In the genomic region with DNA sequence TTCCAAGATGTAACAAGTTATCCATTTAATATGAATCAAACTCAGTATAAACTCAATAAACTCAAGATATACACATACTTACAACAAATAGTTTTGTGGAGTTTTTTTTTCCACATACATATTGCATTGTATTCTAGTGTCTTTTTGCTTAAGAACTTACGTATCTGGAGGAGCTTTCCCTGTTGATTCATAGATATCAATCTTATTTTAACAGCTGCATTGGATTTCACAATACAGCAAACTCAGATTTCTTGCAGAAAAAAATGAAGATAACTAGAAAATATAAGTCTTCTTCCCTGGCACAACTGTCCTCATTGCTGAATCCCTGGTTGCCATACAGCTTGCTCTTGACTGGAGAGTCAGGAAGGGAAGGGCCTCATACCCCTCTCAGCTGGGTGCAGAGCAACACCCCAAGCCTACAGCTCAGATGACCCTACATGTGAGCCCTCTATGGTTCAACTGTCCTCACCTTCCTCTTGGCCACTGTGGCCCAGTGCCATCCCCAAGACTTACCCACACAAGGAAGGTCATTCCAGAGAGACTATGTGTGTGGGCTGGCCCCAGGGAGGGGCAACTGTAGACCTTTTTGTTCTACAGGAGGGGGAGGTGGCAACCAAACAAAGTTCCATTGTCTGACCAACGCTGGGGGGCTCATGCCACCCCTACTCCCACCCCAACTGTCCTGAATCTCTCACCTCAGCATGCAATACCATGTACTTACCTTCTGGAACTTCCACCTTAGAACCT, we compare ENCODE assay signal across 22 cellular contexts. TPM values are rescaled to one million over a fixed set of nuclear protein-coding genes. Genes with fewer than 3 reads are reported as not detected.
A peak's percentile ranks its signal among the peaks of the same experiment; 100 is the strongest.
DNase-seq lines count a peak whose midpoint lies in the region; ATAC-seq and TF ChIP-seq lines count a peak whose summit lies in the region.
"Had no signal": no experiment of that assay in that cellular context is flagged by ENCODE, and none has a peak within 500 bp of the region (broad histone marks: within the 10 kb centered on the region; RNA-seq: fewer than 3 reads in every experiment).

No MANE protein-coding gene starts in this region.

- no peak overlapping the region for H3K4me3 Mint-ChIP-seq in CD8-positive, alpha-beta T cell
- no peak overlapping the region for H3K4me3 Mint-ChIP-seq in endodermal cell
- peak overlapping the region; percentile 58 for H3K4me3 Mint-ChIP-seq in neural crest cell
- H3K4me3 Mint-ChIP-seq: mesothelial cell of epicardium had no signal

- no peaks in the 10 kb centered on the region for H3K36me3 ChIP-seq in CD8-positive, alpha-beta T cell (ENCODE audit: insufficient read depth, low read length)
- no peaks in the 10 kb centered on the region for H3K36me3 ChIP-seq in OCI-LY7 (ENCODE audit: insufficient read depth, low read length)
- H3K36me3 ChIP-seq in endodermal cell (ENCODE audit: control insufficient read depth, insufficient read depth, low read length), result no peaks in the 10 kb centered on the region
- H3K36me3 ChIP-seq in gastrocnemius medialis, result no peaks in the 10 kb centered on the region
- H3K36me3 ChIP-seq: pancreas, Peyer's patch, upper lobe of right lung had no signal

- no peak overlapping the region for H3K4me2 ChIP-seq in OCI-LY7 (ENCODE audit: low read length)
- H3K4me2 ChIP-seq: smooth muscle cell had no signal

- no peaks in the 10 kb centered on the region for H3K27me3 ChIP-seq in CD8-positive, alpha-beta T cell (ENCODE audit: insufficient read depth, low read length)
- H3K27me3 ChIP-seq in endodermal cell (ENCODE audit: control insufficient read depth, insufficient read depth, low read length, poor library complexity, severe bottlenecking), result no peaks in the 10 kb centered on the region
- peaks cover 0 to 12% (median 3%) of the 10 kb centered on the region in 3 donors for H3K27me3 ChIP-seq in gastrocnemius medialis
- H3K27me3 ChIP-seq: pancreas, Peyer's patch, upper lobe of right lung had no signal

- no peak overlapping the region for H3K9ac ChIP-seq in endodermal cell (ENCODE audit: extremely low read depth, low read length, poor library complexity, severe bottlenecking)

- CTCF ChIA-PET in CD8-positive, alpha-beta T cell (lab: Charles Lee), result interaction anchor here (0.5 to 0.6 kb wide), 2 partner anchors 82 to 252 kb away, joined by 3 to 4 read pairs; a partner anchor contains a TSS
- CTCF ChIA-PET in OCI-LY7 (lab: Charles Lee; ENCODE audit: unreplicated experiment), result interaction anchor here (0.5 kb wide), 1 partner anchor 131 kb away, joined by 15 read pairs; no protein-coding TSS in a partner anchor

- no peaks in the 10 kb centered on the region for H3K9me2 ChIP-seq in OCI-LY7 (ENCODE audit: insufficient read depth, low read length)

- H3K4me3 ChIP-seq in CD8-positive, alpha-beta T cell (ENCODE audit: low read depth, low read length), result no peak overlapping the region
- H3K4me3 ChIP-seq in OCI-LY7 (ENCODE audit: low read depth, low read length, poor library complexity, severe bottlenecking), result no peak overlapping the region
- no peak overlapping the region for H3K4me3 ChIP-seq in endodermal cell (ENCODE audit: low read length)
- no peak overlapping the region for H3K4me3 ChIP-seq in gastrocnemius medialis
- H3K4me3 ChIP-seq: coronary artery, pancreas, Peyer's patch, smooth muscle cell, upper lobe of right lung had no signal

- no TSS peak for BruUV-seq in OCI-LY7 (replicated peaks; lab: Mats Ljungman, UMichigan)

- peaks cover 18% of the 10 kb centered on the region; the same call in 1 of the 2 replicates for H3K79me2 ChIP-seq in OCI-LY7 (ENCODE audit: insufficient read depth, low read depth, low read length)

- 56 to 65% methylated on average over 1 to 2 of the region's 2 CpGs for WGBS in endodermal cell (ENCODE audit: insufficient coverage in 1 of 2, insufficient read length in 1 of 2), 2 experiments

- DNase-seq in CD8-positive, alpha-beta T cell, result no peak
- no peak for DNase-seq in OCI-LY7 (ENCODE audit: low spot score)
- DNase-seq in endodermal cell, result no peak
- no peak for DNase-seq in neural crest cell (ENCODE audit: low read depth, low spot score)
- DNase-seq in NCI-H82 treated with DMSO at 0.1 percent for 48 hours (lab: John Stamatoyannopoulos, UW; ENCODE audit: unreplicated experiment), result no peak
- no peak for DNase-seq in gastrocnemius medialis
- DNase-seq in retina, result no peak
- DNase-seq: activated CD4-positive, alpha-beta T cell treated with anti-CD3 and anti-CD28 coated beads, Interleukin-2, amount 50 U/mL, for 48 hours; DMS79 treated with DMSO at 0.1 percent for 48 hours; kidney glomerular epithelial cell; NCI-H2107; NCI-H748 treated with DMSO at 0.1 percent for 48 hours; upper lobe of right lung had no signal

- in situ Hi-C loops in gastrocnemius medialis (cut with MboI; ENCODE audit: low sequenced_read_pairs in 4 of 4), result no loop called here

- peaks cover 40% of the 10 kb centered on the region for H3K4me1 Mint-ChIP-seq in CD8-positive, alpha-beta T cell (ENCODE audit: low read depth)
- H3K4me1 Mint-ChIP-seq in endodermal cell (peaks cover 23% of the 10 kb centered on the region), neural crest cell (peaks cover 70% of the 10 kb centered on the region)

- no peaks in the 10 kb centered on the region for H3K9me3 ChIP-seq in CD8-positive, alpha-beta T cell (ENCODE audit: low read length)
- no peaks in the 10 kb centered on the region for H3K9me3 ChIP-seq in OCI-LY7 (ENCODE audit: low read length)
- H3K9me3 ChIP-seq in endodermal cell (ENCODE audit: control insufficient read depth, low read length), result no peaks in the 10 kb centered on the region
- H3K9me3 ChIP-seq in gastrocnemius medialis, result no peaks in the 10 kb centered on the region
- H3K9me3 ChIP-seq: pancreas, Peyer's patch, upper lobe of right lung had no signal

- intact Hi-C loops in CD8-positive, alpha-beta T cell (cut with DNase I, micrococcal nuclease), result loop anchor here (2.0 to 5.0 kb wide), 3 partner anchors 17 to 176 kb away; a partner anchor contains a TSS
- intact Hi-C loops in OCI-LY7 (cut with micrococcal nuclease; ENCODE audit: unreplicated experiment) (loop anchor here (2.0 to 5.0 kb wide), 2 partner anchors 74 to 81 kb away; a partner anchor contains a TSS), gastrocnemius medialis (cut with DNase I; ENCODE audit: low total_unique reads) (no loop called here)

- H3K9me3 Mint-ChIP-seq in CD8-positive, alpha-beta T cell, result no peaks in the 10 kb centered on the region
- H3K9me3 Mint-ChIP-seq in endodermal cell (no peaks in the 10 kb centered on the region), neural crest cell (peaks cover 3% of the 10 kb centered on the region)
- H3K9me3 Mint-ChIP-seq: mesothelial cell of epicardium had no signal

- peaks cover 4% of the 10 kb centered on the region for H3K36me3 Mint-ChIP-seq in CD8-positive, alpha-beta T cell
- H3K36me3 Mint-ChIP-seq in endodermal cell (ENCODE audit: low read depth), result no peaks in the 10 kb centered on the region
- H3K36me3 Mint-ChIP-seq in neural crest cell (ENCODE audit: low read depth), result peaks cover 3% of the 10 kb centered on the region
- H3K36me3 Mint-ChIP-seq: mesothelial cell of epicardium had no signal

- no peak for TF ChIP-seq CTCF in CD8-positive, alpha-beta T cell (IDR thresholded peaks at IDR 0.05)
- TF ChIP-seq CTCF in OCI-LY7 (conservative IDR thresholded peaks at IDR 0.05; ENCODE audit: low read length) (no peak), endodermal cell (conservative IDR thresholded peaks at IDR 0.05) (no peak), neural crest cell (conservative IDR thresholded peaks at IDR 0.05) (no peak), gastrocnemius medialis (IDR thresholded peaks at IDR 0.05 in 4 of 5, conservative IDR thresholded peaks at IDR 0.05 in 1 of 5) (no peak)

- H3K27ac Mint-ChIP-seq in CD8-positive, alpha-beta T cell, result peak overlapping the region; percentile 58
- peak overlapping the region; percentile 46 for H3K27ac Mint-ChIP-seq in endodermal cell
- H3K27ac Mint-ChIP-seq in neural crest cell (ENCODE audit: unreplicated experiment), result peak overlapping the region; percentile 8
- H3K27ac Mint-ChIP-seq: mesothelial cell of epicardium had no signal

- no peak for ATAC-seq in CD8-positive, alpha-beta T cell
- no peak for ATAC-seq in gastrocnemius medialis
- ATAC-seq in HG03460 (IDR thresholded peaks at IDR 0.05; ENCODE audit: unreplicated experiment), result no peak
- ATAC-seq: SK-N-SH treated with all-trans-retinoic acid at 6 μM for 48 hours, upper lobe of right lung had no signal

- peaks cover 31% of the 10 kb centered on the region for H3K4me1 ChIP-seq in CD8-positive, alpha-beta T cell (ENCODE audit: insufficient read depth, low read length)
- H3K4me1 ChIP-seq in OCI-LY7 (ENCODE audit: insufficient read depth, low read length, poor library complexity, severe bottlenecking), result peaks cover 28% of the 10 kb centered on the region
- no peaks in the 10 kb centered on the region for H3K4me1 ChIP-seq in endodermal cell (ENCODE audit: control insufficient read depth, insufficient read depth, low read length)
- no peaks in the 10 kb centered on the region for H3K4me1 ChIP-seq in gastrocnemius medialis

- TF ChIP-seq POLR2A in gastrocnemius medialis (IDR thresholded peaks at IDR 0.05), result no peak

- H2AFZ ChIP-seq in OCI-LY7 (ENCODE audit: low read length), result peak overlapping the region; percentile 15; the same call in 1 of the 2 replicates

- H3K27ac ChIP-seq in CD8-positive, alpha-beta T cell (ENCODE audit: low read depth, low read length), result no peak overlapping the region
- H3K27ac ChIP-seq in OCI-LY7 (ENCODE audit: low read depth, low read length, poor library complexity, severe bottlenecking), result no peak overlapping the region
- H3K27ac ChIP-seq in endodermal cell (ENCODE audit: low read depth, low read length), result no peak overlapping the region
- H3K27ac ChIP-seq in gastrocnemius medialis, result peak overlapping the region in 2 of 4 donors; percentile 20 to 22

- POLR2A ChIA-PET in CD8-positive, alpha-beta T cell (lab: Charles Lee), result interaction anchor here (3.3 kb wide), 1 partner anchor 106 kb away, joined by 16 read pairs; a partner anchor contains a TSS
- POLR2A ChIA-PET in OCI-LY7 (lab: Charles Lee), result interaction anchor here (0.6 to 2.0 kb wide), 4 partner anchors 15 to 927 kb away, joined by 3 to 12 read pairs (median 4); a partner anchor contains a TSS

- H3K27me3 Mint-ChIP-seq in CD8-positive, alpha-beta T cell (ENCODE audit: low read depth), result no peaks in the 10 kb centered on the region
- H3K27me3 Mint-ChIP-seq in endodermal cell (ENCODE audit: insufficient read depth), result peaks cover 14% of the 10 kb centered on the region
- no peaks in the 10 kb centered on the region for H3K27me3 Mint-ChIP-seq in neural crest cell (ENCODE audit: low read depth)

- H4K20me1 ChIP-seq in OCI-LY7 (ENCODE audit: insufficient read depth, low read length), result no peaks in the 10 kb centered on the region

RNA-seq across cellular contexts. Expression of a gene that starts 1.7 kb away (rescaled TPM):
- 1 to 10 TPM; 2.1 to 2.6 TPM for total RNA-seq in CD8-positive, alpha-beta T cell
- 4.2 and 4.5 TPM in 2 replicates for total RNA-seq in OCI-LY7 (2014; rRNA removed; shearing (Covaris generic))
- total RNA-seq in OCI-LY7 (2022), result 9.0 and 10.8 TPM in 2 replicates
- 1 to 10 TPM; 1.7 to 3.3 TPM for total RNA-seq in endodermal cell
- polyA plus RNA-seq in endodermal cell (2013, experiment 1 of 2), result 20.3 TPM
- 18.3 TPM for polyA plus RNA-seq in endodermal cell (2013, experiment 2 of 2)
- 50.2 and 51.3 TPM in 2 replicates for total RNA-seq in neural crest cell
- total RNA-seq in gastrocnemius medialis, result 1 to 10 TPM in 3 of 4 donors, under 1 TPM in 1; 0.61 to 3.4 (median 2.1) TPM
- total RNA-seq: smooth muscle cell had no signal
- polyA plus RNA-seq: smooth muscle cell had no signal

RNA-seq across cellular contexts. Expression of a gene that starts 6.1 kb away (rescaled TPM):
- 10 to 100 TPM; 41.5 to 41.9 TPM for total RNA-seq in CD8-positive, alpha-beta T cell
- total RNA-seq in OCI-LY7 (2014; rRNA removed; shearing (Covaris generic)), result 17.9 and 20.6 TPM in 2 replicates
- total RNA-seq in OCI-LY7 (2022) (149 and 175 TPM in 2 replicates), endodermal cell (100 to 1,000 TPM; 270 to 296 TPM), neural crest cell (193 and 200 TPM in 2 replicates), gastrocnemius medialis (100 to 1,000 TPM in 1 of 4 donors, 10 to 100 TPM in 3; 47.5 to 112 (median 63.8) TPM)
- 206 TPM for polyA plus RNA-seq in endodermal cell (2013, experiment 1 of 2)
- polyA plus RNA-seq in endodermal cell (2013, experiment 2 of 2), result 181 TPM

RNA-seq across cellular contexts. Expression of a gene that starts 49.5 kb away (rescaled TPM):
- not detected for total RNA-seq in CD8-positive, alpha-beta T cell
- not detected in 2 replicates for total RNA-seq in OCI-LY7 (2014; rRNA removed; shearing (Covaris generic))
- total RNA-seq in OCI-LY7 (2022), result not detected in 2 replicates
- 10 to 100 TPM in 1 of 2 donors, 1 to 10 TPM in 1; 4.0 to 11.3 TPM for total RNA-seq in endodermal cell
- not detected for polyA plus RNA-seq in endodermal cell (2013, experiment 1 of 2)
- polyA plus RNA-seq in endodermal cell (2013, experiment 2 of 2), result 0.33 TPM
- total RNA-seq in neural crest cell, result 0.16 and 0.20 TPM in 2 replicates
- total RNA-seq in gastrocnemius medialis, result not detected
- total RNA-seq: Peyer's patch had no signal
- polyA plus RNA-seq: BJ, smooth muscle cell had no signal

RNA-seq across cellular contexts. Expression of a gene that starts 59.6 kb away (rescaled TPM):
- not detected for total RNA-seq in CD8-positive, alpha-beta T cell
- not detected in 2 replicates for total RNA-seq in OCI-LY7 (2014; rRNA removed; shearing (Covaris generic))
- total RNA-seq in OCI-LY7 (2022) (not detected in 2 replicates), endodermal cell (1 to 10 TPM in 1 of 2 donors, under 1 TPM in 1; 0.86 to 1.2 TPM), neural crest cell (not detected in 2 replicates), gastrocnemius medialis (not detected)
- 0.32 TPM for polyA plus RNA-seq in endodermal cell (2013, experiment 1 of 2)
- not detected for polyA plus RNA-seq in endodermal cell (2013, experiment 2 of 2)
- total RNA-seq: mesothelial cell of epicardium, Peyer's patch, smooth muscle cell, upper lobe of right lung had no signal
- polyA plus RNA-seq: BJ, esophagus, smooth muscle cell had no signal

Comparison
In these comparisons a context has a peak if more than half of its experiments do, and no peak if none do; other contexts are left out.
1. H3K27ac Mint-ChIP-seq: peak in every context shown above with its lines; median percentile 58 in CD8-positive, alpha-beta T cell; 46 in endodermal cell; 8 in neural crest cell.